In the genomic region with DNA sequence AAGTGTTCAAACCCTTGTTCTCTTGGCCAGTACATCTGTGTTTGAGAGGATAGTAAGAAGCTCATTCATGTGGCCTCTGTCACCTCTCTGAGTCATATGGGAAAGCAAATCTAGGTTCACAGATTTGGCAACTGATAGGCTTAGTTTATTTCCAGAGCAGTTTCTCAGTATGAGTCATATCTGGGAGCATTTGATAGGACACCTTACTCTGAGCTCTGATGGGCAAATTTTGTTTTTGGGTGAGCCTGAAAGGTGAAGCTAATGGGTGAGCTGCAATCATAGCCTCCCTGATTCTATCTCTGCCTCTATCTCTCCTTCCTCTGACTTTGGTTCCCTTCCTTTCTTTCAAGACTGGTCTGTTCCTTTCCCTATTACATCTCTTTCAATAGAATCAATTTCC, we compare ENCODE assay signal across 8 cellular contexts.
DNase-seq lines count a peak whose midpoint lies in the region; ATAC-seq, FAIRE-seq and TF ChIP-seq lines count a peak whose summit lies in the region.

No MANE protein-coding gene starts in this region.

- TF ChIP-seq CTCF in brain microvascular endothelial cell (IDR thresholded peaks at IDR 0.05; ENCODE audit: low read depth, low read length, missing control alignments) (no peak), ascending aorta (IDR thresholded peaks at IDR 0.05) (no peak)

- in situ Hi-C loops in brain microvascular endothelial cell (cut with HindIII; ENCODE audit: low pct_ligation_motif_present, low sequenced_read_pairs) = no loop called here

- H3K27ac ChIP-seq in brain microvascular endothelial cell (no peak overlapping the region), ascending aorta (no peak overlapping the region)

- H3K4me3 ChIP-seq in brain microvascular endothelial cell (ENCODE audit: low read depth, low read length) (no peak overlapping the region), ascending aorta (no peak overlapping the region)

- H3K27me3 ChIP-seq in brain microvascular endothelial cell (replicated peaks) (no peaks in the 10 kb centered on the region), ascending aorta (no peaks in the 10 kb centered on the region)

- no peak for FAIRE-seq in HTR-8/SVneo (lab: Jason Lieb, UNC)

- H3K4me1 ChIP-seq in ascending aorta = no peaks in the 10 kb centered on the region

- DNase-seq in ELR (ENCODE audit: low read depth) = peak; percentile 92
- DNase-seq in brain microvascular endothelial cell = peak; percentile 79
- DNase-seq in Kasumi-1 (lab: John Stamatoyannopoulos, UW) = no peak
- DNase-seq in ascending aorta (ENCODE audit: low spot score in 2 of 2) = no peak
- DNase-seq in HTR-8/SVneo (ENCODE audit: insufficient read length, low spot score) = no peak
- DNase-seq in left colon = no peak

- intact Hi-C loops in ascending aorta (cut with DNase I) (no loop called here), left colon (cut with DNase I, micrococcal nuclease) (no loop called here)

- peaks cover 0 to 3% of the 10 kb centered on the region in 2 donors for H3K9me3 ChIP-seq in ascending aorta

- H3K36me3 ChIP-seq in brain microvascular endothelial cell (replicated peaks) (no peaks in the 10 kb centered on the region), ascending aorta (no peaks in the 10 kb centered on the region)

- peak; percentile 92 for ATAC-seq in GM19468 (IDR thresholded peaks at IDR 0.05; ENCODE audit: extremely low read depth, unreplicated experiment)
- ATAC-seq in HG03442 (IDR thresholded peaks at IDR 0.05; ENCODE audit: unreplicated experiment) = peak; percentile 94
- no peak for ATAC-seq in left colon

Comparison
In these comparisons a context has a peak if more than half of its experiments do, and no peak if none do; other contexts are left out.
1. DNase-seq: peak in ELR (single experiment) and brain microvascular endothelial cell (single experiment); none in Kasumi-1 (0 of 2), ascending aorta (0 of 2), HTR-8/SVneo (single experiment) and left colon (0 of 2).